Comparison of ENCODE assay signal across 1 cellular context in genomic region chr6:133191323-133191722, GRCh38.
TF ChIP-seq lines count a peak whose summit lies in the region.

No MANE protein-coding gene starts in this region.

TF ChIP-seq in HEK293, 187 proteins besides CTCF, POLR2A, EP300 and RAD21 (continued from another document):
- TF ChIP-seq BCL6B (tag by site-specific recombination; IDR thresholded peaks at IDR 0.05) = 0 out of 2 replicates have a peak, but pooled peaks have one; percentile 12
- peak; percentile 29; the same call in 1 of the 2 replicates for TF ChIP-seq ZSCAN30 (tag by site-specific recombination; IDR thresholded peaks at IDR 0.05)
- no peak for TF ChIP-seq ZBTB49 (tag by site-specific recombination; IDR thresholded peaks at IDR 0.05; ENCODE audit: low read depth)
- no peak for TF ChIP-seq MYNN (tag by site-specific recombination; IDR thresholded peaks at IDR 0.05; ENCODE audit: borderline replicate concordance)
- TF ChIP-seq ZNF76 (tag by site-specific recombination; IDR thresholded peaks at IDR 0.05; ENCODE audit: borderline replicate concordance, low read depth) = no peak
- no peak for TF ChIP-seq ZNF266 (tag by site-specific recombination; IDR thresholded peaks at IDR 0.05; ENCODE audit: low read depth)
- peak; percentile 44; the same call in 1 of the 2 replicates for TF ChIP-seq SCRT2 (tag by site-specific recombination; IDR thresholded peaks at IDR 0.05)
- 0 out of 2 replicates have a peak, but pooled peaks have one; percentile 17 for TF ChIP-seq SP7 (tag by site-specific recombination; IDR thresholded peaks at IDR 0.05)
- no peak for TF ChIP-seq KLF1 (tag by site-specific recombination; IDR thresholded peaks at IDR 0.05)
- TF ChIP-seq ZBTB44 (tag by site-specific recombination; IDR thresholded peaks at IDR 0.05) = peak; percentile 68; the same call in 1 of the 2 replicates
- peak; percentile 39; the same call in 1 of the 2 replicates for TF ChIP-seq TCF7L2 (IDR thresholded peaks at IDR 0.05; ENCODE audit: borderline replicate concordance, low read depth, low read length)
- TF ChIP-seq PRDM1 (tag by site-specific recombination; IDR thresholded peaks at IDR 0.05) = peak; percentile 81; the same call in 1 of the 2 replicates
- TF ChIP-seq FEZF1 (tag by site-specific recombination; IDR thresholded peaks at IDR 0.05) = peak; percentile 79
- TF ChIP-seq ZFP41 (tag by site-specific recombination; IDR thresholded peaks at IDR 0.05; ENCODE audit: borderline replicate concordance) = no peak
- peak; percentile 71 for TF ChIP-seq ZIC2 (tag by site-specific recombination; IDR thresholded peaks at IDR 0.05)
- no peak for TF ChIP-seq ZNF221 (tag by site-specific recombination; IDR thresholded peaks at IDR 0.05; ENCODE audit: borderline replicate concordance)
- TF ChIP-seq OSR2 (tag by site-specific recombination; IDR thresholded peaks at IDR 0.05) = peak; percentile 57
- TF ChIP-seq ZSCAN16 (tag by site-specific recombination; IDR thresholded peaks at IDR 0.05) = 0 out of 2 replicates have a peak, but pooled peaks have one; percentile 54
- no peak for TF ChIP-seq ZBTB1 (tag by site-specific recombination; IDR thresholded peaks at IDR 0.05)
- TF ChIP-seq ZNF324 (tag by site-specific recombination; IDR thresholded peaks at IDR 0.05) = no peak
